Comparison of ENCODE assay signal across 25 cellular contexts in the genomic region with DNA sequence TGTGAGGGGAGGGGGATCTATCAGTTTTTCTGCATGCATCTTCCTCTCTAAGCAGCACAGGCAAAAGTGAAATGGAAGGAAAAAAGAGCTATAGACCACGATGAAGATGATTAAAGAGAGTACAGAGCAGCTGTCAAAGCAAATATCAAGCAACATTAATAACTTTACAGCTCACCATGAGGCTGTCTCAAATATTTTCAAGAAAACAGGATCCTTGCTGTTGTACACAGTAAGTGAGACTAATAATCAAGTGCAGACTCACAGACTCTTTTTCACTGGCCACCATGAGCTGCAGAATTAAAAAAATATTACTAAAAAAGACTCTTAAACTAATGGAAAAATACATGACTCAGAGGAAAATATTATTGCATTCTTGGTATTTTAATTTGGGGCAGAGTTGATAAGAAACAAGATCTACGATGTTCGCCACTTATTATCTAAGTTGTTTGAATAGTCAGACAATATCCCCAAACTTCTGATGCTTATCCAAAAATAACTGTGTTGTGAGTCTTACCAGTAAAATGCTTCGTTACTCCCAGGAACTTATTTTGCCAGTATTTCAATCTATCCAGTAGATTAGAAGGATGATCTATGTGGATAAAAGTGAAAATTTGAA.
DNase-seq lines count a peak whose midpoint lies in the region; ATAC-seq and TF ChIP-seq lines count a peak whose summit lies in the region.
"Had no signal": no experiment of that assay in that cellular context is flagged by ENCODE, and none has a peak within 500 bp of the region (broad histone marks: within the 10 kb centered on the region; RNA-seq: fewer than 3 reads in every experiment).

No MANE protein-coding gene starts in this region.

- no peak overlapping the region for H3K27ac ChIP-seq in ACC112 (ENCODE audit: low read depth, low read length)
- H3K27ac ChIP-seq: 22Rv1, SK-N-MC had no signal

- peaks cover 6% of the 10 kb centered on the region for H3K4me1 ChIP-seq in ACC112 (ENCODE audit: control insufficient read depth, insufficient read depth, low read length, unreplicated experiment)

- H3K4me3 Mint-ChIP-seq in chondrocyte (ENCODE audit: unreplicated experiment): no peak overlapping the region
- H3K4me3 Mint-ChIP-seq in osteocyte (ENCODE audit: unreplicated experiment): peak overlapping the region; percentile 23
- no peak overlapping the region for H3K4me3 Mint-ChIP-seq in activated T-helper 17 cell treated with anti-CD3 and anti-CD28 coated beads, Interleukin-2, amount 50 U/mL, for 72 hours
- no peak overlapping the region for H3K4me3 Mint-ChIP-seq in T-helper 17 cell
- H3K4me3 Mint-ChIP-seq: CD8-positive, alpha-beta T cell; GM23338 had no signal

- no peaks in the 10 kb centered on the region for H3K9me3 ChIP-seq in T-helper 17 cell (ENCODE audit: control insufficient read depth, low read length, poor library complexity, severe bottlenecking)

- H3K27ac Mint-ChIP-seq in chondrocyte (ENCODE audit: unreplicated experiment): peak overlapping the region; percentile 30
- peak overlapping the region; percentile 47 for H3K27ac Mint-ChIP-seq in osteocyte (ENCODE audit: unreplicated experiment)
- no peak overlapping the region for H3K27ac Mint-ChIP-seq in activated T-helper 17 cell treated with anti-CD3 and anti-CD28 coated beads, Interleukin-2, amount 50 U/mL, for 72 hours
- no peak overlapping the region for H3K27ac Mint-ChIP-seq in T-helper 17 cell
- H3K27ac Mint-ChIP-seq: CD8-positive, alpha-beta T cell; GM23338 had no signal

- no peak for ATAC-seq in activated T-helper 17 cell treated with anti-CD3 and anti-CD28 coated beads, Interleukin-2, amount 50 U/mL, for 72 hours (replicated peaks)
- no peak for ATAC-seq in T-helper 17 cell
- ATAC-seq: CD8-positive, alpha-beta T cell; GM23338 had no signal

- peak overlapping the region; percentile 72 for H2AFZ ChIP-seq in ACC112 (ENCODE audit: low read length, unreplicated experiment)
- H2AFZ ChIP-seq: GM23338 had no signal

- H3K9me3 Mint-ChIP-seq in chondrocyte (ENCODE audit: low read depth) (peaks cover under 1% of the 10 kb centered on the region), osteocyte (ENCODE audit: unreplicated experiment) (no peaks in the 10 kb centered on the region)
- H3K9me3 Mint-ChIP-seq in activated T-helper 17 cell treated with anti-CD3 and anti-CD28 coated beads, Interleukin-2, amount 50 U/mL, for 72 hours: no peaks in the 10 kb centered on the region
- H3K9me3 Mint-ChIP-seq: CD8-positive, alpha-beta T cell had no signal

- H3K79me2 ChIP-seq in ACC112 (ENCODE audit: control insufficient read depth, insufficient read depth, low read length, unreplicated experiment): no peaks in the 10 kb centered on the region

- peaks cover 15% of the 10 kb centered on the region for H3K4me1 Mint-ChIP-seq in chondrocyte (ENCODE audit: low read depth)
- peaks cover 24% of the 10 kb centered on the region for H3K4me1 Mint-ChIP-seq in osteocyte (ENCODE audit: unreplicated experiment)
- H3K4me1 Mint-ChIP-seq in activated T-helper 17 cell treated with anti-CD3 and anti-CD28 coated beads, Interleukin-2, amount 50 U/mL, for 72 hours: no peaks in the 10 kb centered on the region
- H3K4me1 Mint-ChIP-seq in T-helper 17 cell: no peaks in the 10 kb centered on the region

- peak overlapping the region; percentile 14; the same call in 1 of the 2 replicates for H3K4me3 ChIP-seq in ACC112 (ENCODE audit: low read depth, low read length)
- H3K4me3 ChIP-seq: GM23338, SK-N-MC had no signal

- H3K36me3 Mint-ChIP-seq in chondrocyte (ENCODE audit: low read depth): no peaks in the 10 kb centered on the region
- no peaks in the 10 kb centered on the region for H3K36me3 Mint-ChIP-seq in osteocyte (ENCODE audit: unreplicated experiment)
- H3K36me3 Mint-ChIP-seq in activated T-helper 17 cell treated with anti-CD3 and anti-CD28 coated beads, Interleukin-2, amount 50 U/mL, for 72 hours (ENCODE audit: low read depth): no peaks in the 10 kb centered on the region
- H3K36me3 Mint-ChIP-seq in T-helper 17 cell (ENCODE audit: low read depth): no peaks in the 10 kb centered on the region
- H3K36me3 Mint-ChIP-seq: CD8-positive, alpha-beta T cell had no signal

- no peak for TF ChIP-seq CTCF in chondrocyte (IDR thresholded peaks at IDR 0.05)
- TF ChIP-seq CTCF in osteocyte (IDR thresholded peaks at IDR 0.05): no peak

- H3K36me3 ChIP-seq in ACC112 (ENCODE audit: insufficient read depth, low read length): no peaks in the 10 kb centered on the region

- no peaks in the 10 kb centered on the region for H3K27me3 Mint-ChIP-seq in chondrocyte (ENCODE audit: low read depth)
- H3K27me3 Mint-ChIP-seq in osteocyte (ENCODE audit: unreplicated experiment): no peaks in the 10 kb centered on the region
- H3K27me3 Mint-ChIP-seq in activated T-helper 17 cell treated with anti-CD3 and anti-CD28 coated beads, Interleukin-2, amount 50 U/mL, for 72 hours: peaks cover 4% of the 10 kb centered on the region
- H3K27me3 Mint-ChIP-seq in T-helper 17 cell: peaks cover 4% of the 10 kb centered on the region

- peak; percentile 9 for DNase-seq in SK-N-DZ (ENCODE audit: low spot score)
- no peak for DNase-seq in chondrocyte (ENCODE audit: low spot score)
- no peak for DNase-seq in osteocyte (ENCODE audit: extremely low spot score, unreplicated experiment)
- DNase-seq in activated effector memory CD4-positive, alpha-beta T cell treated with Interleukin-2 at 50 U/mL for 16 hours: no peak
- DNase-seq in T-helper 17 cell: no peak
- DNase-seq in NCI-H146 treated with DMSO at 0.1 percent for 48 hours (lab: John Stamatoyannopoulos, UW; ENCODE audit: unreplicated experiment): no peak
- DNase-seq: AML-193; C1 segment of cervical spinal cord; CD8-positive, alpha-beta T cell; GDM1; HCEC 1CT; KG1; MV-4-11; NCI-H1105 treated with DMSO at 0.1 percent for 48 hours; NCI-H1694; NCI-H2081; NCI-H2171 treated with DMSO at 0.1 percent for 48 hours; NCI-H524 treated with DMSO at 0.1 percent for 48 hours; RPMI8226; SHP77 had no signal

- no peaks in the 10 kb centered on the region for H3K27me3 ChIP-seq in ACC112 (ENCODE audit: insufficient read depth, low read length)

Comparison
In these comparisons a context has a peak if more than half of its experiments do, and no peak if none do; other contexts are left out.
1. H3K27ac Mint-ChIP-seq: peak in chondrocyte (single experiment) and osteocyte (single experiment); none in activated T-helper 17 cell treated with anti-CD3 and anti-CD28 coated beads, Interleukin-2, amount 50 U/mL, for 72 hours (single experiment) and T-helper 17 cell (single experiment).